Comparison of ENCODE assay signal across 8 cellular contexts in the genomic region with DNA sequence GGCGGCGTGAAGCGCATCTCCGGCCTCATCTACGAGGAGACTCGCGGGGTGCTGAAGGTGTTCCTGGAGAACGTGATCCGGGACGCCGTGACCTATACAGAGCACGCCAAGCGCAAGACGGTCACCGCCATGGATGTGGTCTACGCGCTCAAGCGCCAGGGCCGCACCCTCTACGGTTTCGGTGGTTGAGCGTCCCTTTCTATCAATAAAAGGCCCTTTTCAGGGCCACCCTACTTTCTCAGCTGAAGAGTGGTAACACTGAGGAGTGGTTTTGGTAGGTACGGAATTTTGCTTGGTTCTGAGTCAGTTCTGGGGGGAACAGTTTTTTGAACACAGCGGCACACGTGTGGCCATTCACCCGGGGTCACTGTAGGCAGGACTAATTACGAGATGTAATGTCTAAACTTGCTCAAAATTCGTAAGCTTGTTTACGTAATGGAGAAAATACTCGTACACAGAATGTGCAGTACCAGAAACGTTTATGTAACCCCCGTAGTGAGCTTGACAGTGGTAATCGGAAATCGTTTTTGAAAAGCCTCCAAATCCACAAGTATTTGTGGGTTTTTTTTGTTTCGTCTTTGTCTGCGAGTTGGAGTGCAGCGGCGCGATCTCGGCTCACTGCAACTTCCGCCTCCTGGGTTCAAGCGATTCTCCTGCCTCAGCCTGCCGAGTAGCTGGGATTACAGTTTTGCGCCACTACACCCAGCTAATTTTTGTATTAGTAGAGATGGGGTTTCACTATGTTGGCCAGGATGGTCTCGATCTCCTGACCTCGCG.
DNase-seq lines count a peak whose midpoint lies in the region; ATAC-seq and TF ChIP-seq lines count a peak whose summit lies in the region.
"Not testable (repeated sequence)": the region's sequence is repeated elsewhere in the genome, so short reads cannot be mapped to it uniquely, and the experiment has no call there.

No MANE protein-coding gene starts in this region.

- CTCF ChIA-PET in AG04450 (lab: Charles Lee): interaction anchor here (2.9 kb wide), 1 partner anchor 71 kb away, joined by 29 read pairs; no protein-coding TSS in a partner anchor

- H3K79me2 ChIP-seq in parathyroid adenoma: not testable (repeated sequence)

- H2AFZ ChIP-seq in parathyroid adenoma: not testable (repeated sequence)

- peak overlapping the region; percentile 80 for H3K4me3 ChIP-seq in AG04450 (ENCODE audit: low read depth, low read length)
- peak overlapping the region; percentile 83 for H3K4me3 ChIP-seq in parathyroid adenoma (ENCODE audit: low read depth, low read length)

- DNase-seq in AG04450 (ENCODE audit: low read depth, low spot score); left ventricle myocardium superior: not testable (repeated sequence)
- DNase-seq in MV-4-11 (lab: John Stamatoyannopoulos, UW): peak; percentile 82
- peak; percentile 51 for DNase-seq in SW480 (ENCODE audit: low spot score)
- peak; percentile 79 for DNase-seq in astrocyte of the hippocampus (ENCODE audit: low read depth, low spot score)

- H3K9ac ChIP-seq in parathyroid adenoma: not testable (repeated sequence)

- ATAC-seq in GM18867 (IDR thresholded peaks at IDR 0.05; ENCODE audit: unreplicated experiment) (peak; percentile 63), HG02884 (IDR thresholded peaks at IDR 0.05; ENCODE audit: unreplicated experiment) (peak; percentile 55), left ventricle myocardium superior (peak; percentile 78)

- H3K36me3 ChIP-seq in parathyroid adenoma (ENCODE audit: control insufficient read depth, insufficient read depth, low read length): not testable (repeated sequence)

- not testable (repeated sequence) for H3K9me3 ChIP-seq in AG04450 (ENCODE audit: control insufficient read depth, insufficient read depth, low read length); parathyroid adenoma (ENCODE audit: control insufficient read depth, low read length)

- H3K27me3 ChIP-seq in AG04450 (ENCODE audit: control insufficient read depth, insufficient read depth, low read length); parathyroid adenoma (ENCODE audit: control insufficient read depth, insufficient read depth, low read length): not testable (repeated sequence)

- intact Hi-C loops in left ventricle myocardium superior (cut with micrococcal nuclease): not testable (repeated sequence)

- H3K4me1 ChIP-seq in parathyroid adenoma: not testable (repeated sequence)

- peak overlapping the region; percentile 86 for H3K4me2 ChIP-seq in parathyroid adenoma (ENCODE audit: low read length)

- H3K27ac ChIP-seq in AG04450 (ENCODE audit: low read depth, low read length): peak overlapping the region; percentile 82
- not testable (repeated sequence) for H3K27ac ChIP-seq in parathyroid adenoma

- TF ChIP-seq CTCF in AG04450 (IDR thresholded peaks at IDR 0.05; ENCODE audit: low read depth, low read length); parathyroid adenoma (IDR thresholded peaks at IDR 0.05): not testable (repeated sequence)

- POLR2A ChIA-PET in AG04450 (lab: Yijun Ruan, JAX): interaction anchor here (0.6 to 4.6 kb wide), 13 partner anchors 10 to 1798 kb away, joined by 3 to 74 read pairs (median 9); a partner anchor contains a TSS
